ENCODE assay signal across 25 cellular contexts in the genomic region with DNA sequence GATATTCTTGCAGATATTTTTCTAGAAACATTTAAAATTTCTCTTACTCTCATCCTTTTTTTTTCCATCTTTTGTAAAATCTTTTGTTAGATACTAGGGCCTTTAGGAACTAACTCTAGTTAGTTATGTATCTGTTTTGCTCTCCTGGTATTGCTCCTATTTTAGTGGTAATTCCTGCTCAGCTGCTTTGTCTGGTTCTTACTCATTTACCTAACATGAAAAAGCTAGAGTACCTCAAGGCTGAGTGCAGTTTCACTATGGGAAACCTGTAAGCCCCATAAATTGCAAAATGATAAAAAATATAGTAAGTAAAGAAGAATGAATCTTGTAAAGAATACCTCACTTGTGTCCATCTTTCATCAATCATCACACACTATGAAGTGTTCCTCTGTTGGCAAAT.
"Had no signal": no experiment of that assay in that cellular context is flagged by ENCODE, and none has a peak within 500 bp of the region (broad histone marks: within the 10 kb centered on the region; RNA-seq: fewer than 3 reads in every experiment).

No MANE protein-coding gene starts in this region.

- H3K4me3 ChIP-seq: neural progenitor cell, ovary, psoas muscle, right lobe of liver, sigmoid colon, stomach, thoracic aorta, thyroid gland, tibial nerve, upper lobe of right lung, uterus had no signal

- H3K4me2 ChIP-seq: neural progenitor cell had no signal

- H3K79me2 ChIP-seq: parathyroid adenoma had no signal

- H3K9me3 ChIP-seq: ovary, psoas muscle, right lobe of liver, sigmoid colon, thoracic aorta, thyroid gland, tibial nerve, upper lobe of right lung, uterus had no signal

- H2AFZ ChIP-seq: neural progenitor cell, parathyroid adenoma had no signal

- H3K9ac ChIP-seq: neural progenitor cell, parathyroid adenoma had no signal

- H3K4me1 ChIP-seq: parathyroid adenoma, psoas muscle, right lobe of liver, sigmoid colon, stomach, thyroid gland, tibial nerve, upper lobe of right lung, uterus had no signal

- H3K36me3 ChIP-seq: neural progenitor cell, ovary, right lobe of liver, sigmoid colon, stomach, thoracic aorta, thyroid gland, tibial nerve, upper lobe of right lung, uterus had no signal

- ATAC-seq: naive thymus-derived CD8-positive, alpha-beta T cell; natural killer cell treated with Interleukin-12 subunit alpha and Interleukin-12 subunit beta and Interleukin-15 and Interleukin-18, amount 100 ng/mL, for 72 hours; psoas muscle; right cardiac atrium; right lobe of liver; stimulated activated effector memory CD8-positive, alpha-beta T cell treated with anti-CD3 and anti-CD28 coated beads, Interleukin-12 subunit alpha, Interleukin-12 subunit beta, amount 100 ng/mL, for 72 hours; stimulated activated naive B cell treated with anti-CD40 and anti-IgM and Interleukin-4, amounts not matched to agents 10 μg/mL and 1 μg/mL and 100 μg/mL, for 72 hours; upper lobe of right lung had no signal

- H3K27ac ChIP-seq: neural progenitor cell, ovary, parathyroid adenoma, psoas muscle, right lobe of liver, sigmoid colon, stomach, thoracic aorta, thyroid gland, tibial nerve, upper lobe of right lung, uterus had no signal

- DNase-seq: naive thymus-derived CD8-positive, alpha-beta T cell; occipital lobe; ovary; posterior cingulate gyrus; psoas muscle; right cardiac atrium; right lobe of liver; sigmoid colon; small intestine; stimulated activated CD4-positive, alpha-beta T cell treated with anti-CD3 and anti-CD28 coated beads, Interleukin-15, amount 100 ng/mL, for 24 hours; stimulated activated CD4-positive, alpha-beta T cell treated with anti-CD3 and anti-CD28 coated beads, Interleukin-2, amount 100 ng/mL, for 24 hours; stimulated activated CD4-positive, alpha-beta T cell treated with anti-CD3 and anti-CD28 coated beads, Interleukin-2, amount 100 ng/mL, for 48 hours; stimulated activated CD4-positive, alpha-beta T cell treated with anti-CD3 and anti-CD28 coated beads, Interleukin-4, amount 100 ng/mL, for 24 hours; stimulated activated naive B cell treated with anti-CD40 and anti-IgM and Interleukin-4, amounts not matched to agents 10 μg/mL and 1 μg/mL and 100 μg/mL, for 72 hours; stimulated activated naive CD4-positive, alpha-beta T cell treated with Interleukin-2 at 50 U/mL for 16 hours; stomach; thyroid gland; upper lobe of right lung; uterus had no signal

- H3K27me3 ChIP-seq: neural progenitor cell, ovary, right lobe of liver, sigmoid colon, stomach, thyroid gland, tibial nerve, upper lobe of right lung, uterus had no signal
